In the genomic region with DNA sequence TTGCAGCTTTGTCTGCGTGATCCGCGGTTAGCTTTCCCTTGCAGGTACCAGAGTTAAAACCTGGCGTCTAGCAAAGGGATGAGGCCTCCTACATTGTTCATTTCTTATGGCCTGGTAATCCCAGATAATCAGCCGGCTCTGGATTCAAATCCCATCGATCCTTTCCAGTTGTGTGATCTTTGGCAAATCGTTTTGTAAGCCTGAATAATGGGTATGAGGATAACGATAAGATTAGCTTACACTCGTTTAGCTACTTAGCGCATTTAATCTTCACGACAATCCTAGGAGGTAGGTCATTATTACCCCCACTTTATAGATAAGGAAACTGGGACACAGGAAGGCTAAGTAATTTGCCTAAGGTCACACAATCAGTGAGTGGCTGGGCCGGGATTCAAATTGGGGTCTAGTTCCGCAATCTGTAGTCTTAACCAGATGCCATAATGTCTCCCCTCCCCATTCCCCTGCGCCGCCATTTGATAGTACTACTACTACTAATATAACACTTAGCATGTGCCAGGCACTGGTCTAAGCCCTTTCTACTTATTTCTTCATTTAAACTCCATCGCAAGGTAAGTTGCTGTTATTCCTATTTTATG, we compare ENCODE assay signal across 10 cellular contexts. TPM values are rescaled to one million over a fixed set of nuclear protein-coding genes. Genes with fewer than 3 reads are reported as not detected.
DNase-seq lines count a peak whose midpoint lies in the region; FAIRE-seq and TF ChIP-seq lines count a peak whose summit lies in the region.
"Had no signal": no experiment of that assay in that cellular context is flagged by ENCODE, and none has a peak within 500 bp of the region (broad histone marks: within the 10 kb centered on the region; RNA-seq: fewer than 3 reads in every experiment).

No MANE protein-coding gene starts in this region.

- in situ Hi-C loops in HAP-1 (cut with MboI; ENCODE audit: low sequenced_read_pairs), result loop anchor here (5.0 to 25.0 kb wide), 3 partner anchors 193 to 845 kb away; no protein-coding TSS in a partner anchor

- H2AFZ ChIP-seq in ACC112 (ENCODE audit: low read length, unreplicated experiment) (peak overlapping the region; percentile 25), keratinocyte (ENCODE audit: control insufficient read depth, low read length) (peak overlapping the region; percentile 51)

- H3K4me1 ChIP-seq in ACC112 (ENCODE audit: control insufficient read depth, insufficient read depth, low read length, unreplicated experiment) (peaks cover 19% of the 10 kb centered on the region), HAP-1 (peaks cover 38% of the 10 kb centered on the region), keratinocyte (ENCODE audit: control insufficient read depth, extremely low read depth, insufficient read depth, low read length) (peaks cover 38% of the 10 kb centered on the region), adrenal gland (replicated peaks in 1 of 2) (peaks cover 25 to 31% of the 10 kb centered on the region in 2 donors)

- H3K4me3 Mint-ChIP-seq in activated naive CD8-positive, alpha-beta T cell, result peak overlapping the region; percentile 93

- H3K27me3 Mint-ChIP-seq in activated naive CD8-positive, alpha-beta T cell, result no peaks in the 10 kb centered on the region

- no peak overlapping the region for H3K27ac ChIP-seq in ACC112 (ENCODE audit: low read depth, low read length)
- H3K27ac ChIP-seq in keratinocyte (ENCODE audit: control insufficient read depth, insufficient read depth, low read length), result peak overlapping the region; percentile 84
- no peak overlapping the region for H3K27ac ChIP-seq in adrenal gland

- peaks cover 46% of the 10 kb centered on the region for H3K4me1 Mint-ChIP-seq in activated naive CD8-positive, alpha-beta T cell (ENCODE audit: low read depth)

- intact Hi-C loops in adrenal gland (cut with DNase I), result loop anchor here in 1 of 2 donors (10.0 kb wide), 2 partner anchors 193 to 333 kb away; no protein-coding TSS in a partner anchor

- peak overlapping the region; percentile 87 for H3K9ac ChIP-seq in keratinocyte (ENCODE audit: control insufficient read depth, extremely low read depth, insufficient read depth, low read length)

- dilution Hi-C loops in keratinocyte (cut with MboI; ENCODE audit: extremely low pct_ligation_motif_present, low sequenced_read_pairs), result no loop called here

- TF ChIP-seq CTCF in keratinocyte (optimal IDR thresholded peaks at IDR 0.05 in 1 of 3, IDR thresholded peaks at IDR 0.05 in 1 of 3, conservative IDR thresholded peaks at IDR 0.05 in 1 of 3; ENCODE audit: extremely low read depth in 1 of 3, insufficient read depth in 2 of 3, low read length in 3 of 3), result no peak
- TF ChIP-seq CTCF in adrenal gland (IDR thresholded peaks at IDR 0.05), result no peak

- H3K4me3 ChIP-seq in ACC112 (ENCODE audit: low read depth, low read length) (peak overlapping the region; percentile 87), HAP-1 (peak overlapping the region; percentile 99), keratinocyte (ENCODE audit: control insufficient read depth in 2 of 3, extremely low read depth in 1 of 3, insufficient read depth in 2 of 3, low read depth in 1 of 3, low read length in 3 of 3) (peak overlapping the region; percentile 52 to 73 (median 68)), adrenal gland (peak overlapping the region in 1 of 4 donors; percentile 47)

- H3K27me3 ChIP-seq in ACC112 (ENCODE audit: insufficient read depth, low read length) (no peaks in the 10 kb centered on the region), HAP-1 (ENCODE audit: low read depth) (no peaks in the 10 kb centered on the region), keratinocyte (ENCODE audit: control insufficient read depth, extremely low read depth, insufficient read depth, low read length) (no peaks in the 10 kb centered on the region), adrenal gland (no peaks in the 10 kb centered on the region)

- peak; percentile 28 to 48 for DNase-seq in HAP-1 (ENCODE audit: low spot score in 2 of 2)
- no peak for DNase-seq in keratinocyte (ENCODE audit: low read depth, low spot score)
- no peak for DNase-seq in activated effector memory CD4-positive, alpha-beta T cell treated with Interleukin-2 at 50 U/mL for 16 hours
- no peak for DNase-seq in adrenal gland
- no peak for DNase-seq in islet precursor cell
- no peak for DNase-seq in inferior parietal cortex (ENCODE audit: extremely low spot score)
- DNase-seq: NCI-H2081 treated with DMSO at 0.1 percent for 48 hours had no signal

- H3K4me2 ChIP-seq in keratinocyte (ENCODE audit: control insufficient read depth, extremely low read depth, insufficient read depth, low read depth, low read length), result peak overlapping the region; percentile 80

- no peak for FAIRE-seq in keratinocyte (lab: Jason Lieb, UNC)
- FAIRE-seq: colon had no signal

- peaks cover 2% of the 10 kb centered on the region for H4K20me1 ChIP-seq in keratinocyte (ENCODE audit: control insufficient read depth, extremely low read depth, insufficient read depth, low read length)

- H3K9me3 Mint-ChIP-seq in activated naive CD8-positive, alpha-beta T cell (ENCODE audit: low read depth), result no peaks in the 10 kb centered on the region

- no peaks in the 10 kb centered on the region for H3K36me3 Mint-ChIP-seq in activated naive CD8-positive, alpha-beta T cell

- H3K9me1 ChIP-seq in keratinocyte (ENCODE audit: control insufficient read depth, extremely low read depth, insufficient read depth, low read length), result no peaks in the 10 kb centered on the region

- WGBS in adrenal gland, 4 donors, result 62 to 68% (median 65%) methylated on average over 10 to 16 of the region's 16 CpGs

- no peak for TF ChIP-seq POLR2A in adrenal gland (IDR thresholded peaks at IDR 0.05)

- no peak overlapping the region for H3K27ac Mint-ChIP-seq in activated naive CD8-positive, alpha-beta T cell

- H3K9me3 ChIP-seq in HAP-1, result no peaks in the 10 kb centered on the region
- no peaks in the 10 kb centered on the region for H3K9me3 ChIP-seq in keratinocyte (ENCODE audit: control insufficient read depth, low read depth, low read length)
- H3K9me3 ChIP-seq in adrenal gland (replicated peaks in 1 of 3), result no peaks in the 10 kb centered on the region

- H3K36me3 ChIP-seq in ACC112 (ENCODE audit: insufficient read depth, low read length) (no peaks in the 10 kb centered on the region), HAP-1 (replicated peaks) (peaks cover 37% of the 10 kb centered on the region), keratinocyte (ENCODE audit: control insufficient read depth in 2 of 2, extremely low read depth in 1 of 2, insufficient read depth in 2 of 2, low read length in 2 of 2) (peaks cover 4 to 14% of the 10 kb centered on the region in 2 experiments), adrenal gland (replicated peaks in 1 of 2) (no peaks in the 10 kb centered on the region)

- H3K79me2 ChIP-seq in ACC112 (ENCODE audit: control insufficient read depth, insufficient read depth, low read length, unreplicated experiment) (peaks cover 43% of the 10 kb centered on the region), keratinocyte (ENCODE audit: control insufficient read depth, insufficient read depth, low read length) (peaks cover 39% of the 10 kb centered on the region)

RNA-seq across cellular contexts. Expression of a gene that starts 1.7 kb away (rescaled TPM):
- polyA plus RNA-seq in keratinocyte, result 236 to 317 TPM (median 309 TPM) in 3 replicates
- 56.8 TPM for polyA plus RNA-seq in keratinocyte (2011; ENCODE audit: low read depth)
- 220 and 262 TPM in 2 replicates for polyA plus RNA-seq in keratinocyte (2011; cell fraction: cytosol; rRNA removed)
- polyA plus RNA-seq in keratinocyte (2011; cell fraction: nucleus; rRNA removed), result 485 and 608 TPM in 2 replicates
- 213 and 310 TPM in 2 replicates for polyA plus RNA-seq in keratinocyte (2012; ENCODE audit: low replicate concordance)
- 450 to 793 TPM (median 620 TPM) in 3 replicates for polyA minus RNA-seq in keratinocyte
- 317 TPM for polyA minus RNA-seq in keratinocyte (2011; cell fraction: cytosol; rRNA and poly(A)+ RNA removed)
- 310 and 377 TPM in 2 replicates for polyA minus RNA-seq in keratinocyte (2011; cell fraction: nucleus; rRNA and poly(A)+ RNA removed)
- total RNA-seq in adrenal gland, result 100 to 1,000 TPM; 167 to 356 (median 260) TPM
- polyA plus RNA-seq in adrenal gland, result 100 to 1,000 TPM; 160 to 214 (median 202) TPM

RNA-seq across cellular contexts. Expression of a gene that starts 26.6 kb away (rescaled TPM):
- 79.3 to 134 TPM (median 89.5 TPM) in 3 replicates for polyA plus RNA-seq in keratinocyte
- polyA plus RNA-seq in keratinocyte (2011; ENCODE audit: low read depth), result 30.6 TPM
- 84.7 and 114 TPM in 2 replicates for polyA plus RNA-seq in keratinocyte (2011; cell fraction: cytosol; rRNA removed)
- polyA plus RNA-seq in keratinocyte (2011; cell fraction: nucleus; rRNA removed), result 143 and 164 TPM in 2 replicates
- 72.5 and 114 TPM in 2 replicates for polyA plus RNA-seq in keratinocyte (2012; ENCODE audit: low replicate concordance)
- 149 to 317 TPM (median 178 TPM) in 3 replicates for polyA minus RNA-seq in keratinocyte
- polyA minus RNA-seq in keratinocyte (2011; cell fraction: cytosol; rRNA and poly(A)+ RNA removed), result 175 TPM
- 54.2 and 64.8 TPM in 2 replicates for polyA minus RNA-seq in keratinocyte (2011; cell fraction: nucleus; rRNA and poly(A)+ RNA removed)
- 100 to 1,000 TPM; 101 to 187 (median 115) TPM for total RNA-seq in adrenal gland
- polyA plus RNA-seq in adrenal gland, result 100 to 1,000 TPM in 2 of 3 donors, 10 to 100 TPM in 1; 74.7 to 137 (median 123) TPM

RNA-seq across cellular contexts. Expression of a gene that starts 40.9 kb away (rescaled TPM):
- polyA plus RNA-seq in keratinocyte, result 4.2 to 12.0 TPM (median 6.3 TPM) in 3 replicates
- polyA plus RNA-seq in keratinocyte (2011; ENCODE audit: low read depth), result 10.1 TPM
- 3.6 and 4.8 TPM in 2 replicates for polyA plus RNA-seq in keratinocyte (2011; cell fraction: cytosol; rRNA removed)
- polyA plus RNA-seq in keratinocyte (2011; cell fraction: nucleus; rRNA removed), result 15.2 and 20.6 TPM in 2 replicates
- polyA plus RNA-seq in keratinocyte (2012; ENCODE audit: low replicate concordance), result 6.5 and 15.1 TPM in 2 replicates
- 22.8 to 51.1 TPM (median 23.1 TPM) in 3 replicates for polyA minus RNA-seq in keratinocyte
- polyA minus RNA-seq in keratinocyte (2011; cell fraction: cytosol; rRNA and poly(A)+ RNA removed), result 13.4 TPM
- polyA minus RNA-seq in keratinocyte (2011; cell fraction: nucleus; rRNA and poly(A)+ RNA removed), result 21.0 and 23.0 TPM in 2 replicates
- 10 to 100 TPM; 27.4 to 63.0 (median 56.5) TPM for total RNA-seq in adrenal gland
- polyA plus RNA-seq in adrenal gland, result 10 to 100 TPM; 35.5 to 57.8 (median 50.1) TPM

RNA-seq across cellular contexts. Expression of a gene that starts 46.9 kb away (rescaled TPM):
- polyA plus RNA-seq in keratinocyte (10.8 to 21.5 TPM (median 10.8 TPM) in 3 replicates), adrenal gland (10 to 100 TPM; 35.2 to 75.9 (median 47.8) TPM)
- polyA plus RNA-seq in keratinocyte (2011; ENCODE audit: low read depth), result 28.4 TPM
- polyA plus RNA-seq in keratinocyte (2011; cell fraction: cytosol; rRNA removed), result 10.4 and 17.4 TPM in 2 replicates
- 26.8 and 32.4 TPM in 2 replicates for polyA plus RNA-seq in keratinocyte (2011; cell fraction: nucleus; rRNA removed)
- polyA plus RNA-seq in keratinocyte (2012; ENCODE audit: low replicate concordance), result 16.7 and 27.6 TPM in 2 replicates
- polyA minus RNA-seq in keratinocyte, result 12.3 to 45.9 TPM (median 16.5 TPM) in 3 replicates
- polyA minus RNA-seq in keratinocyte (2011; cell fraction: cytosol; rRNA and poly(A)+ RNA removed), result 20.7 TPM
- polyA minus RNA-seq in keratinocyte (2011; cell fraction: nucleus; rRNA and poly(A)+ RNA removed), result 18.2 and 18.4 TPM in 2 replicates
- total RNA-seq in adrenal gland, result 10 to 100 TPM; 27.7 to 54.8 (median 36.3) TPM

RNA-seq across cellular contexts. Expression of a gene that starts 47.4 kb away (rescaled TPM):
- polyA plus RNA-seq in keratinocyte, result 39.3 to 46.3 TPM (median 41.3 TPM) in 3 replicates
- 11.5 TPM for polyA plus RNA-seq in keratinocyte (2011; ENCODE audit: low read depth)
- polyA plus RNA-seq in keratinocyte (2011; cell fraction: cytosol; rRNA removed), result 44.1 and 44.7 TPM in 2 replicates
- 14.6 and 22.1 TPM in 2 replicates for polyA plus RNA-seq in keratinocyte (2011; cell fraction: nucleus; rRNA removed)
- 37.2 and 66.2 TPM in 2 replicates for polyA plus RNA-seq in keratinocyte (2012; ENCODE audit: low replicate concordance)
- polyA minus RNA-seq in keratinocyte, result 40.0 to 53.1 TPM (median 52.1 TPM) in 3 replicates
- 61.6 TPM for polyA minus RNA-seq in keratinocyte (2011; cell fraction: cytosol; rRNA and poly(A)+ RNA removed)
- polyA minus RNA-seq in keratinocyte (2011; cell fraction: nucleus; rRNA and poly(A)+ RNA removed), result 6.6 and 8.0 TPM in 2 replicates
- 100 to 1,000 TPM in 7 of 8 donors, 10 to 100 TPM in 1; 77.0 to 159 (median 153) TPM for total RNA-seq in adrenal gland
- 100 to 1,000 TPM in 1 of 3 donors, 10 to 100 TPM in 2; 49.6 to 110 (median 70.0) TPM for polyA plus RNA-seq in adrenal gland

Comparison
In these comparisons a context has a peak if more than half of its experiments do, and no peak if none do; other contexts are left out.
1. DNase-seq: peak in HAP-1 (2 of 2); none in keratinocyte (single experiment), activated effector memory CD4-positive, alpha-beta T cell treated with Interleukin-2 at 50 U/mL for 16 hours (single experiment), adrenal gland (0 of 7), islet precursor cell (single experiment) and inferior parietal cortex (single experiment).